In the genomic region with DNA sequence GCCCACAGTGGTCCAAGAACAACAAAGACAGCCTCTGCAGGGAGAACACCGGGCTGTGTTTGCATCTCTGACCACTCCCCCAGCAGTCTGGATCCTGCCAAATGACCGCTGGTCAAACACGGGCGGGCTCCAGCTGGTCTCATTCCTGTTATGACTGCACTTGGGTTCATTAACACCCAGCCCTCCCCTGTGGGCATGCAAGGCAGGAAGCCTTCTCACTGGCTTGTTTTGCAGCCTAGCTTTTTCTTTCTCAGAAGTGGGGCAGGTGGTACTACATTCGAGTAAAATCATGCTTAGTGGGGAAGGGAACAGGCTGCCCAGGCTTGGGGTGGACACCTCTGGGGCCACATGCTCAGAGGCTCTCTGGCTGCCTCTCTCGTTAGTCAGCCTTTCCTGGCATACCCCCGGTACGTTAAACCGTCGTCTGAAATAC, we compare ENCODE assay signal across 10 cellular contexts.
DNase-seq lines count a peak whose midpoint lies in the region; ATAC-seq lines count a peak whose summit lies in the region.
"Had no signal": no experiment of that assay in that cellular context is flagged by ENCODE, and none has a peak within 500 bp of the region (broad histone marks: within the 10 kb centered on the region; RNA-seq: fewer than 3 reads in every experiment).

No MANE protein-coding gene starts in this region.

- no peak for ATAC-seq in HG03196 (IDR thresholded peaks at IDR 0.05; ENCODE audit: unreplicated experiment)

- DNase-seq in activated effector memory CD4-positive, alpha-beta T cell treated with anti-CD3 and anti-CD28 coated beads, Interleukin-2, amount 50 U/mL, for 16 hours, result peak; percentile 37
- no peak for DNase-seq in activated effector memory CD4-positive, alpha-beta T cell treated with Interleukin-2 at 50 U/mL for 16 hours
- DNase-seq in dermis blood vessel endothelial cell (peak; percentile 80), midbrain (lab: John Stamatoyannopoulos, UW) (peak; percentile 62), ureter (ENCODE audit: low spot score) (peak; percentile 69), Kasumi-1 (lab: John Stamatoyannopoulos, UW) (no peak), SW480 (ENCODE audit: low spot score) (no peak)
- DNase-seq: GF-D8, MV-4-11 had no signal

Comparison
In these comparisons a context has a peak if more than half of its experiments do, and no peak if none do; other contexts are left out.
1. DNase-seq: peak in activated effector memory CD4-positive, alpha-beta T cell treated with anti-CD3 and anti-CD28 coated beads, Interleukin-2, amount 50 U/mL, for 16 hours (single experiment), dermis blood vessel endothelial cell (single experiment), midbrain (single experiment) and ureter (single experiment); none in activated effector memory CD4-positive, alpha-beta T cell treated with Interleukin-2 at 50 U/mL for 16 hours (single experiment), Kasumi-1 (0 of 2) and SW480 (single experiment).